1 cellular context compared by ENCODE assay signal in the genomic region with DNA sequence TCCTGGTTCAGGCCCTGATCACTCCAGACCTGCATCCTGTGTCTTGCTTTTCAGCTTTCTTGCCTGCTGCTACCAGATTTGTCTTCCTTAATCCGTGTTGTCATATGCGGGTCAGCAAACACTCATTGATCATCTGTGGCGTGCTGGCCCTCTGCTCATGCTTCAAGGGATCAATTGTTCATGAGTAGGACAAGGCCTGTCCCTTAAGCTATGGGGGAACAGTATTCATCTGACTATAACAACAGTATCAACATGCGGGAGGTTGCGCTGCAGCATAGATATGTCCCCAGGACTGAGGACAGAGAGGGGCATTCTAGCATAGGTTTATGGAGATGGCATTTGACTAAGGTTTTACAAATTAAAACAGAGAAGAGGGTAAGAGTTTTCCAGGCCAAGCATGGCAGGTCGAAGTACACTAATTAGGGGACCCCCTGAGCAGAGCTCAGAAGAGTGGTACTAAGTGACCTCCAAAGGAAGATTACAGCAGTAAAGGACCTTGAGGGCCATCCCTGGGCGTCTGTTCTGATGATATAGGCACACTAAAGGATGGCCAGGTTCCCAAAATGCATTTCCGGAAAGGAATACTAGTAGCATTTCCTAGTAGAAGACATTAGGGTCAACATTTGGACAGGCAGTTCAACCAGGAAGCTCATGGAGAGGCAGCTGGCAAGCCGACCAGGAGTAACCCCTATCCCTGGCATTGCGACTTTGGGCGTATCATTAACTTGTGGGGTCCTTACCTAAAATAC.
A peak's percentile ranks its signal among the peaks of the same experiment; 100 is the strongest.
TF ChIP-seq lines count a peak whose summit lies in the region.

No MANE protein-coding gene starts in this region.

TF ChIP-seq in K562, 482 proteins besides CTCF, POLR2A, EP300 and RAD21 (continued from another document and continues in another):
- TF ChIP-seq MAFF (IDR thresholded peaks at IDR 0.05; ENCODE audit: low read length) (no peak), POLR2H (tag; IDR thresholded peaks at IDR 0.05; ENCODE audit: low read depth) (no peak), ZNF766 (CRISPR knock-in tag; conservative IDR thresholded peaks at IDR 0.05) (no peak), POLR3G (IDR thresholded peaks at IDR 0.05; ENCODE audit: extremely low read depth, insufficient read length, insufficient replicate concordance) (no peak), ATF1 (CRISPR knock-in tag; IDR thresholded peaks at IDR 0.05) (no peak), ATF1 (tag; IDR thresholded peaks at IDR 0.05) (no peak), BDP1 (IDR thresholded peaks at IDR 0.05; ENCODE audit: insufficient read depth, insufficient read length) (no peak), ZNF764 (CRISPR knock-in tag; IDR thresholded peaks at IDR 0.05; ENCODE audit: low read depth) (no peak), KAT8 (IDR thresholded peaks at IDR 0.05; ENCODE audit: low read depth) (no peak), ERF (CRISPR knock-in tag; IDR thresholded peaks at IDR 0.05) (no peak), TSC22D4 (tag; IDR thresholded peaks at IDR 0.05) (no peak), CBX1 (IDR thresholded peaks at IDR 0.05; ENCODE audit: low read depth) (no peak), NFATC3 (IDR thresholded peaks at IDR 0.05) (no peak), ZNF282 (CRISPR knock-in tag; IDR thresholded peaks at IDR 0.05) (no peak), SMARCC2 (IDR thresholded peaks at IDR 0.05; ENCODE audit: low read depth) (peak; percentile 35; the same call in 1 of the 2 replicates), ZNF140 (CRISPR knock-in tag; IDR thresholded peaks at IDR 0.05) (no peak), PPARD (CRISPR knock-in tag; IDR thresholded peaks at IDR 0.05) (no peak), POLR2AphosphoS5 (IDR thresholded peaks at IDR 0.05; ENCODE audit: control insufficient read depth, insufficient read depth, low read depth, low read length) (no peak), HDGF (IDR thresholded peaks at IDR 0.05) (no peak), ZNF695 (CRISPR knock-in tag; IDR thresholded peaks at IDR 0.05) (no peak), MEIS2 (IDR thresholded peaks at IDR 0.05; ENCODE audit: partially characterized antibody) (peak; percentile 24), ZNF444 (CRISPR knock-in tag; IDR thresholded peaks at IDR 0.05) (no peak), NR4A1 (CRISPR knock-in tag; IDR thresholded peaks at IDR 0.05) (no peak), NR4A1 (tag; IDR thresholded peaks at IDR 0.05) (no peak), ZKSCAN1 (IDR thresholded peaks at IDR 0.05; ENCODE audit: low read depth, low read length) (no peak), PTRF (tag; IDR thresholded peaks at IDR 0.05) (no peak), SAP30 (IDR thresholded peaks at IDR 0.05; ENCODE audit: borderline replicate concordance, insufficient read depth, low read depth, low read length, poor library complexity, severe bottlenecking) (no peak), ZNF311 (CRISPR knock-in tag; IDR thresholded peaks at IDR 0.05) (0 out of 2 replicates have a peak, but pooled peaks have one; percentile 33), EGR1 (conservative IDR thresholded peaks at IDR 0.05) (no peak), MECOM (CRISPR knock-in tag; IDR thresholded peaks at IDR 0.05) (0 out of 2 replicates have a peak, but pooled peaks have one; percentile 10), TCFL5 (CRISPR knock-in tag; conservative IDR thresholded peaks at IDR 0.05) (no peak), MAZ (CRISPR knock-in tag; conservative IDR thresholded peaks at IDR 0.05 in 1 of 2, IDR thresholded peaks at IDR 0.05 in 1 of 2) (no peak), TEAD1 (CRISPR knock-in tag; IDR thresholded peaks at IDR 0.05) (no peak), GABPA (tag; conservative IDR thresholded peaks at IDR 0.05; ENCODE audit: low read depth) (no peak), ELF1 (tag; IDR thresholded peaks at IDR 0.05) (peak; percentile 58; the same call in 1 of the 2 replicates)
- TF ChIP-seq, protein P1, sequence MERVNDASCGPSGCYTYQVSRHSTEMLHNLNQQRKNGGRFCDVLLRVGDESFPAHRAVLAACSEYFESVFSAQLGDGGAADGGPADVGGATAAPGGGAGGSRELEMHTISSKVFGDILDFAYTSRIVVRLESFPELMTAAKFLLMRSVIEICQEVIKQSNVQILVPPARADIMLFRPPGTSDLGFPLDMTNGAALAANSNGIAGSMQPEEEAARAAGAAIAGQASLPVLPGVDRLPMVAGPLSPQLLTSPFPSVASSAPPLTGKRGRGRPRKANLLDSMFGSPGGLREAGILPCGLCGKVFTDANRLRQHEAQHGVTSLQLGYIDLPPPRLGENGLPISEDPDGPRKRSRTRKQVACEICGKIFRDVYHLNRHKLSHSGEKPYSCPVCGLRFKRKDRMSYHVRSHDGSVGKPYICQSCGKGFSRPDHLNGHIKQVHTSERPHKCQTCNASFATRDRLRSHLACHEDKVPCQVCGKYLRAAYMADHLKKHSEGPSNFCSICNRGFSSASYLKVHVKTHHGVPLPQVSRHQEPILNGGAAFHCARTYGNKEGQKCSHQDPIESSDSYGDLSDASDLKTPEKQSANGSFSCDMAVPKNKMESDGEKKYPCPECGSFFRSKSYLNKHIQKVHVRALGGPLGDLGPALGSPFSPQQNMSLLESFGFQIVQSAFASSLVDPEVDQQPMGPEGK (CRISPR knock-in tag; IDR thresholded peaks at IDR 0.05; ENCODE audit: borderline replicate concordance): 0 out of 2 replicates have a peak, but pooled peaks have one; percentile 17
- TF ChIP-seq, protein P2, sequence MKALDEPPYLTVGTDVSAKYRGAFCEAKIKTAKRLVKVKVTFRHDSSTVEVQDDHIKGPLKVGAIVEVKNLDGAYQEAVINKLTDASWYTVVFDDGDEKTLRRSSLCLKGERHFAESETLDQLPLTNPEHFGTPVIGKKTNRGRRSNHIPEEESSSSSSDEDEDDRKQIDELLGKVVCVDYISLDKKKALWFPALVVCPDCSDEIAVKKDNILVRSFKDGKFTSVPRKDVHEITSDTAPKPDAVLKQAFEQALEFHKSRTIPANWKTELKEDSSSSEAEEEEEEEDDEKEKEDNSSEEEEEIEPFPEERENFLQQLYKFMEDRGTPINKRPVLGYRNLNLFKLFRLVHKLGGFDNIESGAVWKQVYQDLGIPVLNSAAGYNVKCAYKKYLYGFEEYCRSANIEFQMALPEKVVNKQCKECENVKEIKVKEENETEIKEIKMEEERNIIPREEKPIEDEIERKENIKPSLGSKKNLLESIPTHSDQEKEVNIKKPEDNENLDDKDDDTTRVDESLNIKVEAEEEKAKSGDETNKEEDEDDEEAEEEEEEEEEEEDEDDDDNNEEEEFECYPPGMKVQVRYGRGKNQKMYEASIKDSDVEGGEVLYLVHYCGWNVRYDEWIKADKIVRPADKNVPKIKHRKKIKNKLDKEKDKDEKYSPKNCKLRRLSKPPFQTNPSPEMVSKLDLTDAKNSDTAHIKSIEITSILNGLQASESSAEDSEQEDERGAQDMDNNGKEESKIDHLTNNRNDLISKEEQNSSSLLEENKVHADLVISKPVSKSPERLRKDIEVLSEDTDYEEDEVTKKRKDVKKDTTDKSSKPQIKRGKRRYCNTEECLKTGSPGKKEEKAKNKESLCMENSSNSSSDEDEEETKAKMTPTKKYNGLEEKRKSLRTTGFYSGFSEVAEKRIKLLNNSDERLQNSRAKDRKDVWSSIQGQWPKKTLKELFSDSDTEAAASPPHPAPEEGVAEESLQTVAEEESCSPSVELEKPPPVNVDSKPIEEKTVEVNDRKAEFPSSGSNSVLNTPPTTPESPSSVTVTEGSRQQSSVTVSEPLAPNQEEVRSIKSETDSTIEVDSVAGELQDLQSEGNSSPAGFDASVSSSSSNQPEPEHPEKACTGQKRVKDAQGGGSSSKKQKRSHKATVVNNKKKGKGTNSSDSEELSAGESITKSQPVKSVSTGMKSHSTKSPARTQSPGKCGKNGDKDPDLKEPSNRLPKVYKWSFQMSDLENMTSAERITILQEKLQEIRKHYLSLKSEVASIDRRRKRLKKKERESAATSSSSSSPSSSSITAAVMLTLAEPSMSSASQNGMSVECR (CRISPR knock-in tag; IDR thresholded peaks at IDR 0.05): no peak
- TF ChIP-seq, protein P3, sequence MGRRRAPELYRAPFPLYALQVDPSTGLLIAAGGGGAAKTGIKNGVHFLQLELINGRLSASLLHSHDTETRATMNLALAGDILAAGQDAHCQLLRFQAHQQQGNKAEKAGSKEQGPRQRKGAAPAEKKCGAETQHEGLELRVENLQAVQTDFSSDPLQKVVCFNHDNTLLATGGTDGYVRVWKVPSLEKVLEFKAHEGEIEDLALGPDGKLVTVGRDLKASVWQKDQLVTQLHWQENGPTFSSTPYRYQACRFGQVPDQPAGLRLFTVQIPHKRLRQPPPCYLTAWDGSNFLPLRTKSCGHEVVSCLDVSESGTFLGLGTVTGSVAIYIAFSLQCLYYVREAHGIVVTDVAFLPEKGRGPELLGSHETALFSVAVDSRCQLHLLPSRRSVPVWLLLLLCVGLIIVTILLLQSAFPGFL (CRISPR knock-in tag; IDR thresholded peaks at IDR 0.05): no peak
- TF ChIP-seq, protein P4, sequence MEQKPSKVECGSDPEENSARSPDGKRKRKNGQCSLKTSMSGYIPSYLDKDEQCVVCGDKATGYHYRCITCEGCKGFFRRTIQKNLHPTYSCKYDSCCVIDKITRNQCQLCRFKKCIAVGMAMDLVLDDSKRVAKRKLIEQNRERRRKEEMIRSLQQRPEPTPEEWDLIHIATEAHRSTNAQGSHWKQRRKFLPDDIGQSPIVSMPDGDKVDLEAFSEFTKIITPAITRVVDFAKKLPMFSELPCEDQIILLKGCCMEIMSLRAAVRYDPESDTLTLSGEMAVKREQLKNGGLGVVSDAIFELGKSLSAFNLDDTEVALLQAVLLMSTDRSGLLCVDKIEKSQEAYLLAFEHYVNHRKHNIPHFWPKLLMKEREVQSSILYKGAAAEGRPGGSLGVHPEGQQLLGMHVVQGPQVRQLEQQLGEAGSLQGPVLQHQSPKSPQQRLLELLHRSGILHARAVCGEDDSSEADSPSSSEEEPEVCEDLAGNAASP (IDR thresholded peaks at IDR 0.05): no peak
- TF ChIP-seq, protein P5, sequence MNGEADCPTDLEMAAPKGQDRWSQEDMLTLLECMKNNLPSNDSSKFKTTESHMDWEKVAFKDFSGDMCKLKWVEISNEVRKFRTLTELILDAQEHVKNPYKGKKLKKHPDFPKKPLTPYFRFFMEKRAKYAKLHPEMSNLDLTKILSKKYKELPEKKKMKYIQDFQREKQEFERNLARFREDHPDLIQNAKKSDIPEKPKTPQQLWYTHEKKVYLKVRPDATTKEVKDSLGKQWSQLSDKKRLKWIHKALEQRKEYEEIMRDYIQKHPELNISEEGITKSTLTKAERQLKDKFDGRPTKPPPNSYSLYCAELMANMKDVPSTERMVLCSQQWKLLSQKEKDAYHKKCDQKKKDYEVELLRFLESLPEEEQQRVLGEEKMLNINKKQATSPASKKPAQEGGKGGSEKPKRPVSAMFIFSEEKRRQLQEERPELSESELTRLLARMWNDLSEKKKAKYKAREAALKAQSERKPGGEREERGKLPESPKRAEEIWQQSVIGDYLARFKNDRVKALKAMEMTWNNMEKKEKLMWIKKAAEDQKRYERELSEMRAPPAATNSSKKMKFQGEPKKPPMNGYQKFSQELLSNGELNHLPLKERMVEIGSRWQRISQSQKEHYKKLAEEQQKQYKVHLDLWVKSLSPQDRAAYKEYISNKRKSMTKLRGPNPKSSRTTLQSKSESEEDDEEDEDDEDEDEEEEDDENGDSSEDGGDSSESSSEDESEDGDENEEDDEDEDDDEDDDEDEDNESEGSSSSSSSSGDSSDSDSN (IDR thresholded peaks at IDR 0.05; ENCODE audit: borderline replicate concordance in 1 of 2, low read depth in 2 of 2, low read length in 2 of 2): no peak
- TF ChIP-seq, protein P6, sequence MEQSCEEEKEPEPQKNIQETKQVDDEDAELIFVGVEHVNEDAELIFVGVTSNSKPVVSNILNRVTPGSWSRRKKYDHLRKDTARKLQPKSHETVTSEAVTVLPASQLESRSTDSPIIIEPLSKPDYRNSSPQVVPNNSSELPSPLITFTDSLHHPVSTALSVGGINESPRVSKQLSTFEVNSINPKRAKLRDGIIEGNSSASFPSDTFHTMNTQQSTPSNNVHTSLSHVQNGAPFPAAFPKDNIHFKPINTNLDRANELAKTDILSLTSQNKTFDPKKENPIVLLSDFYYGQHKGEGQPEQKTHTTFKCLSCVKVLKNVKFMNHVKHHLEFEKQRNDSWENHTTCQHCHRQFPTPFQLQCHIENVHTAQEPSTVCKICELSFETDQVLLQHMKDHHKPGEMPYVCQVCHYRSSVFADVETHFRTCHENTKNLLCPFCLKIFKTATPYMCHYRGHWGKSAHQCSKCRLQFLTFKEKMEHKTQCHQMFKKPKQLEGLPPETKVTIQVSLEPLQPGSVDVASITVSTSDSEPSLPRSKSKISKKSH (CRISPR knock-in tag; IDR thresholded peaks at IDR 0.05): no peak
- TF ChIP-seq, protein P7, sequence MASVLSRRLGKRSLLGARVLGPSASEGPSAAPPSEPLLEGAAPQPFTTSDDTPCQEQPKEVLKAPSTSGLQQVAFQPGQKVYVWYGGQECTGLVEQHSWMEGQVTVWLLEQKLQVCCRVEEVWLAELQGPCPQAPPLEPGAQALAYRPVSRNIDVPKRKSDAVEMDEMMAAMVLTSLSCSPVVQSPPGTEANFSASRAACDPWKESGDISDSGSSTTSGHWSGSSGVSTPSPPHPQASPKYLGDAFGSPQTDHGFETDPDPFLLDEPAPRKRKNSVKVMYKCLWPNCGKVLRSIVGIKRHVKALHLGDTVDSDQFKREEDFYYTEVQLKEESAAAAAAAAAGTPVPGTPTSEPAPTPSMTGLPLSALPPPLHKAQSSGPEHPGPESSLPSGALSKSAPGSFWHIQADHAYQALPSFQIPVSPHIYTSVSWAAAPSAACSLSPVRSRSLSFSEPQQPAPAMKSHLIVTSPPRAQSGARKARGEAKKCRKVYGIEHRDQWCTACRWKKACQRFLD (CRISPR knock-in tag; IDR thresholded peaks at IDR 0.05): no peak
- TF ChIP-seq, protein P8, sequence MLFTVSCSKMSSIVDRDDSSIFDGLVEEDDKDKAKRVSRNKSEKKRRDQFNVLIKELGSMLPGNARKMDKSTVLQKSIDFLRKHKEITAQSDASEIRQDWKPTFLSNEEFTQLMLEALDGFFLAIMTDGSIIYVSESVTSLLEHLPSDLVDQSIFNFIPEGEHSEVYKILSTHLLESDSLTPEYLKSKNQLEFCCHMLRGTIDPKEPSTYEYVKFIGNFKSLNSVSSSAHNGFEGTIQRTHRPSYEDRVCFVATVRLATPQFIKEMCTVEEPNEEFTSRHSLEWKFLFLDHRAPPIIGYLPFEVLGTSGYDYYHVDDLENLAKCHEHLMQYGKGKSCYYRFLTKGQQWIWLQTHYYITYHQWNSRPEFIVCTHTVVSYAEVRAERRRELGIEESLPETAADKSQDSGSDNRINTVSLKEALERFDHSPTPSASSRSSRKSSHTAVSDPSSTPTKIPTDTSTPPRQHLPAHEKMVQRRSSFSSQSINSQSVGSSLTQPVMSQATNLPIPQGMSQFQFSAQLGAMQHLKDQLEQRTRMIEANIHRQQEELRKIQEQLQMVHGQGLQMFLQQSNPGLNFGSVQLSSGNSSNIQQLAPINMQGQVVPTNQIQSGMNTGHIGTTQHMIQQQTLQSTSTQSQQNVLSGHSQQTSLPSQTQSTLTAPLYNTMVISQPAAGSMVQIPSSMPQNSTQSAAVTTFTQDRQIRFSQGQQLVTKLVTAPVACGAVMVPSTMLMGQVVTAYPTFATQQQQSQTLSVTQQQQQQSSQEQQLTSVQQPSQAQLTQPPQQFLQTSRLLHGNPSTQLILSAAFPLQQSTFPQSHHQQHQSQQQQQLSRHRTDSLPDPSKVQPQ (CRISPR knock-in tag; IDR thresholded peaks at IDR 0.05; ENCODE audit: borderline replicate concordance): 0 out of 2 replicates have a peak, but pooled peaks have one; percentile 15
- TF ChIP-seq, protein P9, sequence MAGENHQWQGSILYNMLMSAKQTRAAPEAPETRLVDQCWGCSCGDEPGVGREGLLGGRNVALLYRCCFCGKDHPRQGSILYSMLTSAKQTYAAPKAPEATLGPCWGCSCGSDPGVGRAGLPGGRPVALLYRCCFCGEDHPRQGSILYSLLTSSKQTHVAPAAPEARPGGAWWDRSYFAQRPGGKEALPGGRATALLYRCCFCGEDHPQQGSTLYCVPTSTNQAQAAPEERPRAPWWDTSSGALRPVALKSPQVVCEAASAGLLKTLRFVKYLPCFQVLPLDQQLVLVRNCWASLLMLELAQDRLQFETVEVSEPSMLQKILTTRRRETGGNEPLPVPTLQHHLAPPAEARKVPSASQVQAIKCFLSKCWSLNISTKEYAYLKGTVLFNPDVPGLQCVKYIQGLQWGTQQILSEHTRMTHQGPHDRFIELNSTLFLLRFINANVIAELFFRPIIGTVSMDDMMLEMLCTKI (IDR thresholded peaks at IDR 0.05; ENCODE audit: partially characterized antibody): no peak
